35 cellular contexts compared by ENCODE assay signal in the genomic region with DNA sequence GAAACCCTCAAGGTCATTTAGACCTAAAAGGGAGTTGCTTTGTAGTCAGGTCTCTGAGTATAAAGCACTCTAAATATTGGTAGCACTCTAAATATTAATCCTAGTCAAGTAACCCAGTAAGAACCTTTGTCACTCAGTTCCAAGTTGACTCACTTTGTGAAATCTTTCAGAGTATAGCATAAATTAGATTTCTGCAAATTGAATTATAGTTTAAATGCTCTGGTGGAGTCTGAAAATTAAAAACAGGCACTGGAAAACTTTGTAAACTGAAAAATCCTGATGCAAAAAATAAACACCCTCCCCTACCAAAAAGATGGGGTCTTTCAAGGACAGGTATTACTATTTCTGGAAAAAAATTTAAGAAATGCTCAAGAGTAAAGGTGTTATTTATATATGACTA.
"Had no signal": no experiment of that assay in that cellular context is flagged by ENCODE, and none has a peak within 500 bp of the region (broad histone marks: within the 10 kb centered on the region; RNA-seq: fewer than 3 reads in every experiment).

No MANE protein-coding gene starts in this region.

- H3K4me3 ChIP-seq: MG63 had no signal

- H3K27me3 ChIP-seq: MG63 had no signal

- H3K9me3 ChIP-seq: MG63 had no signal

- H3K36me3 ChIP-seq: MG63 had no signal

- DNase-seq: Karpas-422, Kasumi-1, MG63, MM.1S, MV-4-11, NCI-H1048, NCI-H1092, NCI-H1092 treated with DMSO at 0.1 percent for 48 hours, NCI-H1105, NCI-H1105 treated with DMSO at 0.1 percent for 48 hours, NCI-H1417, NCI-H1417 treated with DMSO at 0.1 percent for 48 hours, NCI-H1436, NCI-H1436 treated with DMSO at 0.1 percent for 48 hours, NCI-H146, NCI-H1694, NCI-H1694 treated with DMSO at 0.1 percent for 48 hours, NCI-H187, NCI-H187 treated with DMSO at 0.1 percent for 48 hours, NCI-H1930, NCI-H2029, NCI-H2029 treated with DMSO at 0.1 percent for 48 hours, NCI-H2081, NCI-H2081 treated with DMSO at 0.1 percent for 48 hours, NCI-H2107, NCI-H2171, NCI-H2171 treated with DMSO at 0.1 percent for 48 hours, NCI-H2227 treated with DMSO at 0.1 percent for 48 hours, NCI-H226, NCI-H345, NCI-H446, NCI-H446 treated with DMSO at 0.1 percent for 48 hours, NCI-H510A, NCI-H510A treated with DMSO at 0.1 percent for 48 hours, NCI-H524 had no signal
